22 cellular contexts compared by ENCODE assay signal in the genomic region with DNA sequence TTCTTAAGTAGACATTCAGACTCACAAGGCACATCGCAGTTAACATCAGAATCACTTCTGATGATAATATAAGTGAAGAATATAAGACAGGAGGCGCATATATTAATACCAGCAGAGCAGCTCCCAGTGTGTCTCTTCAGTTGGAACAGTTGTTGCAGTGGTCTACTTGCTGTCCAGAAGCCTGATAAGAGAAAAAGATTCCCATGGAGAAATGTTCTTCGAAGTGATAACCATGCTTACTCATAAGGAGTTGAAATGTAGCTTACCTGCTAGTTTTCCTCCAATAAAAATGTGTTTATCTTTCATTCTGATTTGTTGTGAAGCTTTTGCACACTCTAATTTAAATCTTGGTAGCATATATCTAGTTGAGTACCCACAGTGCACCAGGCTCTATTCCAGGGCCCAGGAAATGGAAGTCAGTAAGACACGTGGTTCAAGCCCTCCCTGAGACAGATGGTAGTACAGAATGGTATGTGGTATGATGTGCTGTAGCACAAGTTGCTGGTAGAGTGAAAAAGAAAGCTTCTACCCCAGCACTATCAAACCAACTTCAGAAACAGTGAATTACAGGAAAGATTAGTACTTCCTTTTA.
"Had no signal": no experiment of that assay in that cellular context is flagged by ENCODE, and none has a peak within 500 bp of the region (broad histone marks: within the 10 kb centered on the region; RNA-seq: fewer than 3 reads in every experiment).

No MANE protein-coding gene starts in this region.

- H3K9ac ChIP-seq: SK-N-SH had no signal

- H3K27ac ChIP-seq: RWPE1 had no signal

- H3K4me3 Mint-ChIP-seq: T-cell had no signal

- H3K9me3 Mint-ChIP-seq: T-cell had no signal

- H3K9me3 ChIP-seq: SK-N-SH had no signal

- H3K27me3 Mint-ChIP-seq: T-cell had no signal

- ATAC-seq: HepG2, Panc1, PC-3, T-cell had no signal

- DNase-seq: IMR-90, MV-4-11, NCI-H1048, NCI-H1105, NCI-H1417, NCI-H1436 treated with DMSO at 0.1 percent for 48 hours, NCI-H1694, NCI-H187 treated with DMSO at 0.1 percent for 48 hours, NCI-H2029 treated with DMSO at 0.1 percent for 48 hours, NCI-H2171 treated with DMSO at 0.1 percent for 48 hours, NCI-H345, NCI-H446 treated with DMSO at 0.1 percent for 48 hours, NCI-H510A treated with DMSO at 0.1 percent for 48 hours, NCI-H526, PC-3, SHP77, SK-N-SH, SW 1271, T-cell had no signal

- H3K27ac Mint-ChIP-seq: T-cell had no signal

- H3K4me1 Mint-ChIP-seq: T-cell had no signal

- H3K4me2 ChIP-seq: SK-N-SH had no signal
